Comparison of ENCODE assay signal across 8 cellular contexts in the genomic region with DNA sequence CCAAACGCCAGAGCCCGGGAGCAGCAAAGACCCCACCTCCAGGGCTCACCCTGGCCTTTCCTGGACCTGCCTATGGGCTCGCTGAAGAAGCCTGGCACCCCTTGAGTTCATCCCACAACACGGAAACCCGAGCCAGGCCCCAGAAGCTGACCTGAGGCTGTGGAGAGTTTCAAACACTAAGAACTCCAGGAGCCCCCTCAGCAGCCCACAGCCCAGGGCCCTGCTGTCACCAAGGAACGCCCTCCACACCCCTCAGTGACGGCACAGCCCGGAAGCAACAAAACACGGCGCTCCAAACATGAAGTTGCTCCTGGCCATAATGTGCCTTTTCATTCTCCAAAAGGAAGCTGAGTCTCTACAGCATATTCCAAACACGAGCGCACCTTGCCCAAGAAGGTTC. TPM values are rescaled to one million over a fixed set of nuclear protein-coding genes. Genes with fewer than 3 reads are reported as not detected.
DNase-seq lines count a peak whose midpoint lies in the region; ATAC-seq and TF ChIP-seq lines count a peak whose summit lies in the region.

No MANE protein-coding gene starts in this region.

- H3K9me3 ChIP-seq in right lobe of liver (no peaks in the 10 kb centered on the region), thoracic aorta (no peaks in the 10 kb centered on the region)

- no peaks in the 10 kb centered on the region for H3K9me3 Mint-ChIP-seq in activated CD4-positive, alpha-beta T cell treated with anti-CD3 and anti-CD28 coated beads, Interleukin-2, amount 10 ng/mL, durations not matched to agents 7 days and 5 days

- peak overlapping the region; percentile 93 for H3K27ac Mint-ChIP-seq in activated CD4-positive, alpha-beta T cell treated with anti-CD3 and anti-CD28 coated beads, Interleukin-2, amount 10 ng/mL, durations not matched to agents 7 days and 5 days

- intact Hi-C loops in right lobe of liver (cut with DNase I): loop anchor here in 1 of 2 donors (10.0 kb wide), 1 partner anchor 199 kb away; no protein-coding TSS in a partner anchor

- peaks cover 52% of the 10 kb centered on the region for H3K4me1 Mint-ChIP-seq in activated CD4-positive, alpha-beta T cell treated with anti-CD3 and anti-CD28 coated beads, Interleukin-2, amount 10 ng/mL, durations not matched to agents 7 days and 5 days

- TF ChIP-seq POLR2A in right lobe of liver (IDR thresholded peaks at IDR 0.05): no peak

- WGBS in right lobe of liver (ENCODE audit: insufficient coverage, low coverage, low lambda C conversion rate, missing lambda C conversion rate): 36% methylated on average over 10 of the region's 12 CpGs

- H3K27me3 ChIP-seq in right lobe of liver (no peaks in the 10 kb centered on the region), thoracic aorta (replicated peaks; ENCODE audit: insufficient read depth) (no peaks in the 10 kb centered on the region)

- H3K36me3 ChIP-seq in right lobe of liver (peaks cover 0 to 56% (median 17%) of the 10 kb centered on the region in 4 donors), thoracic aorta (peaks cover 13% of the 10 kb centered on the region)

- no peak for DNase-seq in activated CD4-positive, alpha-beta T cell treated with anti-CD3 and anti-CD28 coated beads, Interleukin-2, amount 10 ng/mL, durations not matched to agents 7 days and 5 days
- no peak for DNase-seq in activated CD4-positive, alpha-beta T cell treated with anti-CD3 and anti-CD28 coated beads, Interleukin-2, amount 50 U/mL, for 48 hours
- DNase-seq in right lobe of liver (no peak), thoracic aorta (ENCODE audit: low spot score) (no peak), ureter (ENCODE audit: low spot score) (no peak), HuH-7.5 (ENCODE audit: low spot score) (no peak), omental fat pad (ENCODE audit: low spot score) (no peak)

- CTCF ChIA-PET in activated CD4-positive, alpha-beta T cell treated with anti-CD3 and anti-CD28 coated beads, Interleukin-2, amount 10 ng/mL, durations not matched to agents 7 days and 5 days (lab: Charles Lee): interaction anchor here (0.7 kb wide), 1 partner anchor 13 kb away, joined by 3 read pairs; no protein-coding TSS in a partner anchor

- H3K4me3 ChIP-seq in right lobe of liver (peak overlapping the region in 1 of 3 donors; percentile 24), thoracic aorta (peak overlapping the region; percentile 58)

- peaks cover 42% of the 10 kb centered on the region for H3K36me3 Mint-ChIP-seq in activated CD4-positive, alpha-beta T cell treated with anti-CD3 and anti-CD28 coated beads, Interleukin-2, amount 10 ng/mL, durations not matched to agents 7 days and 5 days (ENCODE audit: low read depth)

- H3K4me3 Mint-ChIP-seq in activated CD4-positive, alpha-beta T cell treated with anti-CD3 and anti-CD28 coated beads, Interleukin-2, amount 10 ng/mL, durations not matched to agents 7 days and 5 days: peak overlapping the region; percentile 77

- POLR2A ChIA-PET in activated CD4-positive, alpha-beta T cell treated with anti-CD3 and anti-CD28 coated beads, Interleukin-2, amount 10 ng/mL, durations not matched to agents 7 days and 5 days (lab: Charles Lee): interaction anchor here (0.6 kb wide), 1 partner anchor 199 kb away, joined by 3 read pairs; no protein-coding TSS in a partner anchor

- TF ChIP-seq CTCF in right lobe of liver (IDR thresholded peaks at IDR 0.05) (no peak), thoracic aorta (IDR thresholded peaks at IDR 0.05) (no peak), omental fat pad (IDR thresholded peaks at IDR 0.05) (no peak)

- peak overlapping the region; percentile 66 for H3K27ac ChIP-seq in angular gyrus (ENCODE audit: low read depth, low read length)
- H3K27ac ChIP-seq in right lobe of liver: peak overlapping the region; percentile 31 to 80 (median 59)
- no peak overlapping the region for H3K27ac ChIP-seq in thoracic aorta

- H3K4me1 ChIP-seq in right lobe of liver (no peaks in the 10 kb centered on the region), thoracic aorta (ENCODE audit: control insufficient read depth in 1 of 2, low read depth in 2 of 2) (peaks cover 0 to 8% of the 10 kb centered on the region in 2 donors)

- H3K27me3 Mint-ChIP-seq in activated CD4-positive, alpha-beta T cell treated with anti-CD3 and anti-CD28 coated beads, Interleukin-2, amount 10 ng/mL, durations not matched to agents 7 days and 5 days: no peaks in the 10 kb centered on the region

- peak in 2 of 4 donors; percentile 6 for ATAC-seq in right lobe of liver
- no peak for ATAC-seq in thoracic aorta (ENCODE audit: insufficient number of reproducible peaks, low FRiP score, low read depth)
- no peak for ATAC-seq in omental fat pad (ENCODE audit: low FRiP score)

RNA-seq across cellular contexts. Expression of gene SLC38A10, which starts 9.2 kb away (rescaled TPM):
- 100 to 1,000 TPM in 1 of 2 experiments, 10 to 100 TPM in 1; 94.4 to 109 TPM for total RNA-seq in activated CD4-positive, alpha-beta T cell treated with anti-CD3 and anti-CD28 coated beads, Interleukin-2, amount 10 ng/mL, durations not matched to agents 7 days and 5 days
- total RNA-seq in right lobe of liver: 100 to 1,000 TPM in 1 of 6 experiments, 10 to 100 TPM in 5; 60.9 to 104 (median 86.1) TPM
- 100 to 1,000 TPM in 1 of 2 donors, 10 to 100 TPM in 1; 83.0 to 129 TPM for total RNA-seq in thoracic aorta
- 94.4 TPM for total RNA-seq in ureter
- 100 to 1,000 TPM in 1 of 4 donors, 10 to 100 TPM in 3; 61.2 to 126 (median 75.6) TPM for total RNA-seq in omental fat pad

RNA-seq across cellular contexts. Expression of gene NDUFAF8, which starts 46.8 kb away (rescaled TPM):
- 10 to 100 TPM; 30.7 to 39.0 TPM for total RNA-seq in activated CD4-positive, alpha-beta T cell treated with anti-CD3 and anti-CD28 coated beads, Interleukin-2, amount 10 ng/mL, durations not matched to agents 7 days and 5 days
- total RNA-seq in right lobe of liver (10 to 100 TPM; 15.7 to 35.9 (median 23.3) TPM), thoracic aorta (10 to 100 TPM; 17.8 to 19.5 TPM), ureter (52.9 TPM), omental fat pad (10 to 100 TPM; 28.7 to 56.7 (median 37.5) TPM)

RNA-seq across cellular contexts. Expression of gene TEPSIN, which starts 47.0 kb away (rescaled TPM):
- 10 to 100 TPM; 54.5 to 63.2 TPM for total RNA-seq in activated CD4-positive, alpha-beta T cell treated with anti-CD3 and anti-CD28 coated beads, Interleukin-2, amount 10 ng/mL, durations not matched to agents 7 days and 5 days
- total RNA-seq in right lobe of liver (10 to 100 TPM; 11.9 to 27.6 (median 18.1) TPM), thoracic aorta (10 to 100 TPM; 52.4 to 70.8 TPM), ureter (37.1 TPM), omental fat pad (10 to 100 TPM; 15.1 to 56.1 (median 33.2) TPM)

Comparison
In these comparisons a context has a peak if more than half of its experiments do, and no peak if none do; other contexts are left out.
1. H3K27ac ChIP-seq: peak in angular gyrus (single experiment) and right lobe of liver (3 of 3); none in thoracic aorta (0 of 2).